1 cellular context compared by ENCODE assay signal in the genomic region with DNA sequence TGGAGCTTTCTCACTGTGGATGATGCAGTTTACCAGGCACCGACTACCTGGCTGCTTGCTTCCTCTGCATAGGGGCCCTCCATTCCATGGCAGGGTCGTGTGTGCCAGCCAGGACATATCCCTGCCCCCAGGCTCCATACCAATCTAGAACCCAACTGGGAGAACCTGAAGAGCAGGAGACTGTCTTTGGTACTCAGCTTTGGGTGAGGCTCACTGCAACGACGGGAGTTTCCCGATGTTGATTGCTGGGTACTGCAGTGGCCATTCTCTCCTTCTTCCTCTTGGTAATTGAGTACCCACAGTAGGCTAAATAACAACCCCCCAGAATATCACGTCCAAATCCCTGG.
TF ChIP-seq lines count a peak whose summit lies in the region.

No MANE protein-coding gene starts in this region.

TF ChIP-seq in IMR-90, 13 proteins besides CTCF, POLR2A, EP300 and RAD21 (continued from another document):
- TF ChIP-seq CEBPB (IDR thresholded peaks at IDR 0.05; ENCODE audit: low read depth, low read length) = no peak
- TF ChIP-seq, protein P1, sequence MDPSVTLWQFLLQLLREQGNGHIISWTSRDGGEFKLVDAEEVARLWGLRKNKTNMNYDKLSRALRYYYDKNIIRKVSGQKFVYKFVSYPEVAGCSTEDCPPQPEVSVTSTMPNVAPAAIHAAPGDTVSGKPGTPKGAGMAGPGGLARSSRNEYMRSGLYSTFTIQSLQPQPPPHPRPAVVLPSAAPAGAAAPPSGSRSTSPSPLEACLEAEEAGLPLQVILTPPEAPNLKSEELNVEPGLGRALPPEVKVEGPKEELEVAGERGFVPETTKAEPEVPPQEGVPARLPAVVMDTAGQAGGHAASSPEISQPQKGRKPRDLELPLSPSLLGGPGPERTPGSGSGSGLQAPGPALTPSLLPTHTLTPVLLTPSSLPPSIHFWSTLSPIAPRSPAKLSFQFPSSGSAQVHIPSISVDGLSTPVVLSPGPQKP (IDR thresholded peaks at IDR 0.05; ENCODE audit: borderline replicate concordance, low read depth, low read length) = no peak
